Comparison of ENCODE assay signal across 10 cellular contexts in the genomic region with DNA sequence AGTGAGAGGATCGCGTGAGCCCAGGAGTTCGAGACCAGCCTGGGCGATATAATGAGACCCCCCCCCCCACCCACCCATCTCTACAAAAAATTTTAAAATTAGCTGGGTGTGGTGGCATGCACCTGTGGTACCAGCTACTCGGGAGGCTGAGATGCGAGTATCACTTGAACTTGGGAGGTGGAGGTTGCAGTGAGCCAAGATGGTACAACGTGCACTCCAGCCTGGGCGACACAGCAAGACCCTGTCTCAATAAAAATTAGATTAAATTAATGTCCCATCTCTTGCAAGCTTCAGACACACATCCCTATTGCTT. TPM values are rescaled to one million over a fixed set of nuclear protein-coding genes. Genes with fewer than 3 reads are reported as not detected.
DNase-seq lines count a peak whose midpoint lies in the region; ATAC-seq and TF ChIP-seq lines count a peak whose summit lies in the region.
"Had no signal": no experiment of that assay in that cellular context is flagged by ENCODE, and none has a peak within 500 bp of the region (broad histone marks: within the 10 kb centered on the region; RNA-seq: fewer than 3 reads in every experiment).

No MANE protein-coding gene starts in this region.

- H3K4me3 Mint-ChIP-seq in natural killer cell: peak overlapping the region; percentile 37
- H3K4me3 Mint-ChIP-seq in natural killer cell treated with Interleukin-12 subunit alpha and Interleukin-12 subunit beta and Interleukin-15 and Interleukin-18, amount 100 ng/mL, for 72 hours: no peak overlapping the region
- peak overlapping the region; percentile 79 for H3K4me3 Mint-ChIP-seq in dendritic cell treated with granulocyte-macrophage colony-stimulating factor and Interleukin-4, amounts not matched to agents 40 ng/mL and 50 ng/mL, for 4 days
- H3K4me3 Mint-ChIP-seq in naive thymus-derived CD8-positive, alpha-beta T cell: peak overlapping the region in 6 of 10 donors; percentile 19 to 70 (median 47)

- peaks cover 4 to 8% of the 10 kb centered on the region in 2 donors for H3K4me1 Mint-ChIP-seq in natural killer cell
- peaks cover 4 to 5% of the 10 kb centered on the region in 2 donors for H3K4me1 Mint-ChIP-seq in natural killer cell treated with Interleukin-12 subunit alpha and Interleukin-12 subunit beta and Interleukin-15 and Interleukin-18, amount 100 ng/mL, for 72 hours (ENCODE audit: low read depth in 2 of 2)
- peaks cover 18% of the 10 kb centered on the region for H3K4me1 Mint-ChIP-seq in dendritic cell treated with granulocyte-macrophage colony-stimulating factor and Interleukin-4, amounts not matched to agents 40 ng/mL and 50 ng/mL, for 4 days (ENCODE audit: low read depth)
- H3K4me1 Mint-ChIP-seq in naive thymus-derived CD8-positive, alpha-beta T cell: peaks cover 7 to 14% (median 11%) of the 10 kb centered on the region in 4 donors

- intact Hi-C loops in natural killer cell (cut with micrococcal nuclease): no loop called here
- intact Hi-C loops in dendritic cell treated with granulocyte-macrophage colony-stimulating factor and Interleukin-4, amounts not matched to agents 40 ng/mL and 50 ng/mL, for 4 days (cut with micrococcal nuclease): no loop called here

- no peak for ATAC-seq in natural killer cell
- ATAC-seq in natural killer cell treated with Interleukin-12 subunit alpha and Interleukin-12 subunit beta and Interleukin-15 and Interleukin-18, amount 100 ng/mL, for 72 hours: no peak
- ATAC-seq in naive thymus-derived CD8-positive, alpha-beta T cell: no peak

- POLR2A ChIA-PET in naive thymus-derived CD8-positive, alpha-beta T cell (lab: Charles Lee): interaction anchor here (0.5 kb wide), 1 partner anchor 11 kb away, joined by 3 read pairs; no protein-coding TSS in a partner anchor

- H3K27ac Mint-ChIP-seq in natural killer cell: no peak overlapping the region
- H3K27ac Mint-ChIP-seq in natural killer cell treated with Interleukin-12 subunit alpha and Interleukin-12 subunit beta and Interleukin-15 and Interleukin-18, amount 100 ng/mL, for 72 hours: no peak overlapping the region
- no peak overlapping the region for H3K27ac Mint-ChIP-seq in dendritic cell treated with granulocyte-macrophage colony-stimulating factor and Interleukin-4, amounts not matched to agents 40 ng/mL and 50 ng/mL, for 4 days
- H3K27ac Mint-ChIP-seq in naive thymus-derived CD8-positive, alpha-beta T cell: no peak overlapping the region
- H3K27ac Mint-ChIP-seq: CD4-positive, alpha-beta memory T cell had no signal

- DNase-seq in natural killer cell: no peak
- DNase-seq in natural killer cell treated with Interleukin-12 subunit alpha and Interleukin-12 subunit beta and Interleukin-15 and Interleukin-18, amount 100 ng/mL, for 72 hours (ENCODE audit: low spot score): no peak
- peak in 1 of 10 donors; percentile 4 for DNase-seq in naive thymus-derived CD8-positive, alpha-beta T cell
- no peak for DNase-seq in stimulated activated CD4-positive, alpha-beta T cell treated with anti-CD3 and anti-CD28 coated beads, Interleukin-1b, Interleukin-23, amount 100 ng/mL, for 48 hours
- no peak for DNase-seq in AG08395 (ENCODE audit: low spot score)
- DNase-seq in activated CD8-positive, alpha-beta memory T cell treated with anti-CD3 and anti-CD28 coated beads, Interleukin-2, amount 50 U/mL, for 48 hours: no peak
- no peak for DNase-seq in pons (ENCODE audit: low spot score)

- H3K27me3 Mint-ChIP-seq in natural killer cell (ENCODE audit: low read depth in 2 of 2): peaks cover 43 to 46% of the 10 kb centered on the region in 2 donors
- H3K27me3 Mint-ChIP-seq in natural killer cell treated with Interleukin-12 subunit alpha and Interleukin-12 subunit beta and Interleukin-15 and Interleukin-18, amount 100 ng/mL, for 72 hours: peaks cover 28 to 62% of the 10 kb centered on the region in 2 donors
- H3K27me3 Mint-ChIP-seq in dendritic cell treated with granulocyte-macrophage colony-stimulating factor and Interleukin-4, amounts not matched to agents 40 ng/mL and 50 ng/mL, for 4 days: peaks cover 17% of the 10 kb centered on the region
- H3K27me3 Mint-ChIP-seq in naive thymus-derived CD8-positive, alpha-beta T cell: peaks cover 20 to 69% (median 39%) of the 10 kb centered on the region in 5 donors

- no peaks in the 10 kb centered on the region for H3K9me3 Mint-ChIP-seq in natural killer cell
- no peaks in the 10 kb centered on the region for H3K9me3 Mint-ChIP-seq in natural killer cell treated with Interleukin-12 subunit alpha and Interleukin-12 subunit beta and Interleukin-15 and Interleukin-18, amount 100 ng/mL, for 72 hours
- no peaks in the 10 kb centered on the region for H3K9me3 Mint-ChIP-seq in dendritic cell treated with granulocyte-macrophage colony-stimulating factor and Interleukin-4, amounts not matched to agents 40 ng/mL and 50 ng/mL, for 4 days
- H3K9me3 Mint-ChIP-seq in naive thymus-derived CD8-positive, alpha-beta T cell: no peaks in the 10 kb centered on the region

- no peaks in the 10 kb centered on the region for H3K36me3 Mint-ChIP-seq in natural killer cell
- no peaks in the 10 kb centered on the region for H3K36me3 Mint-ChIP-seq in natural killer cell treated with Interleukin-12 subunit alpha and Interleukin-12 subunit beta and Interleukin-15 and Interleukin-18, amount 100 ng/mL, for 72 hours
- H3K36me3 Mint-ChIP-seq in dendritic cell treated with granulocyte-macrophage colony-stimulating factor and Interleukin-4, amounts not matched to agents 40 ng/mL and 50 ng/mL, for 4 days (ENCODE audit: low read depth): peaks cover 7% of the 10 kb centered on the region
- H3K36me3 Mint-ChIP-seq in naive thymus-derived CD8-positive, alpha-beta T cell: peaks cover 0 to 2% (median 0%) of the 10 kb centered on the region in 3 donors
- H3K36me3 Mint-ChIP-seq: CD4-positive, alpha-beta memory T cell had no signal

- no peak for TF ChIP-seq CTCF in natural killer cell (IDR thresholded peaks at IDR 0.05)

RNA-seq across cellular contexts. Expression of a gene that starts 0.4 kb away (rescaled TPM):
- total RNA-seq in natural killer cell: 1 to 10 TPM in 2 of 3 donors, under 1 TPM in 1; 0.70 to 1.9 (median 1.1) TPM
- total RNA-seq in natural killer cell treated with Interleukin-12 subunit alpha and Interleukin-12 subunit beta and Interleukin-15 and Interleukin-18, amount 100 ng/mL, for 72 hours: 1 to 10 TPM in 1 of 2 donors, under 1 TPM in 1; 0.43 to 1.2 TPM
- total RNA-seq in naive thymus-derived CD8-positive, alpha-beta T cell: under 1 TPM; 0.83 to 0.93 TPM
- under 1 TPM in 2 of 3 donors, not detected in 1; 0.31 to 0.39 TPM for polyA plus RNA-seq in naive thymus-derived CD8-positive, alpha-beta T cell
- total RNA-seq: OCI-LY7 had no signal
